9 cellular contexts compared by ENCODE assay signal in genomic region chr17:62705781-62706597, GRCh38.
DNase-seq lines count a peak whose midpoint lies in the region; ATAC-seq and TF ChIP-seq lines count a peak whose summit lies in the region.
"Had no signal": no experiment of that assay in that cellular context is flagged by ENCODE, and none has a peak within 500 bp of the region (broad histone marks: within the 10 kb centered on the region; RNA-seq: fewer than 3 reads in every experiment).

No MANE protein-coding gene starts in this region.

- CTCF ChIA-PET in AG04450 (lab: Charles Lee), result interaction anchor here (1.3 to 1.8 kb wide), 2 partner anchors 262 to 701 kb away, joined by 4 to 6 read pairs; no protein-coding TSS in a partner anchor

- H3K36me3 Mint-ChIP-seq in naive B cell, result no peaks in the 10 kb centered on the region

- H3K27ac Mint-ChIP-seq in naive B cell, result no peak overlapping the region

- peaks cover 0 to 7% (median 3%) of the 10 kb centered on the region in 3 donors for H3K4me1 Mint-ChIP-seq in naive B cell

- intact Hi-C loops in esophagus squamous epithelium (cut with DNase I), result loop anchor here (5.0 kb wide), 1 partner anchor 261 kb away; the partner anchor contains the start of gene TANC2

- no peak overlapping the region for H3K27ac ChIP-seq in AG04450 (ENCODE audit: low read depth, low read length)
- peak overlapping the region; percentile 66 to 91 (median 85) for H3K27ac ChIP-seq in esophagus squamous epithelium
- H3K27ac ChIP-seq: SJSA1 had no signal

- peak overlapping the region in 5 of 8 donors; percentile 52 to 92 (median 87) for H3K4me3 Mint-ChIP-seq in naive B cell

- WGBS in esophagus squamous epithelium, 2 donors, result 40 to 50% methylated on average over 7 to 10 of the region's 14 CpGs

- no peaks in the 10 kb centered on the region for H3K9me3 Mint-ChIP-seq in naive B cell

- H3K4me1 ChIP-seq in esophagus squamous epithelium, result peaks cover 5 to 45% (median 21%) of the 10 kb centered on the region in 3 donors

- H3K27me3 Mint-ChIP-seq in naive B cell, result peaks cover 0 to 9% (median 9%) of the 10 kb centered on the region in 3 donors

- H3K9me3 ChIP-seq in AG04450 (ENCODE audit: control insufficient read depth, insufficient read depth, low read length), result peaks cover 22% of the 10 kb centered on the region
- H3K9me3 ChIP-seq in esophagus squamous epithelium, result peaks cover 0 to 9% (median 7%) of the 10 kb centered on the region in 3 donors

- POLR2A ChIA-PET in AG04450 (lab: Yijun Ruan, JAX), result interaction anchor here (0.8 kb wide), 1 partner anchor 119 kb away, joined by 3 read pairs; no protein-coding TSS in a partner anchor

- H3K36me3 ChIP-seq in esophagus squamous epithelium, result no peaks in the 10 kb centered on the region

- TF ChIP-seq POLR2A in esophagus squamous epithelium (IDR thresholded peaks at IDR 0.05), result no peak

- H3K27me3 ChIP-seq in AG04450 (ENCODE audit: control insufficient read depth, insufficient read depth, low read length) (no peaks in the 10 kb centered on the region), esophagus squamous epithelium (peaks cover 0 to 7% (median 0%) of the 10 kb centered on the region in 4 donors)
- H3K27me3 ChIP-seq: SJSA1 had no signal

- H3K4me3 ChIP-seq in AG04450 (ENCODE audit: low read depth, low read length) (peak overlapping the region; percentile 39), esophagus squamous epithelium (peak overlapping the region in 2 of 4 donors; percentile 53 to 91)
- H3K4me3 ChIP-seq: SJSA1 had no signal

- TF ChIP-seq CTCF in AG04450 (IDR thresholded peaks at IDR 0.05; ENCODE audit: low read depth, low read length) (no peak), esophagus squamous epithelium (IDR thresholded peaks at IDR 0.05) (no peak)

- ATAC-seq in naive B cell (ENCODE audit: low read depth in 2 of 2), result no peak
- ATAC-seq in HG02763 (IDR thresholded peaks at IDR 0.05; ENCODE audit: unreplicated experiment), result no peak

- DNase-seq in AG04450 (ENCODE audit: low read depth, low spot score), result no peak
- peak; percentile 47 for DNase-seq in NCI-H2196 (lab: John Stamatoyannopoulos, UW; ENCODE audit: unreplicated experiment)
- DNase-seq in esophagus squamous epithelium (lab: John Stamatoyannopoulos, UW), result no peak
- no peak for DNase-seq in naive B cell
- DNase-seq in COR-L47 (lab: John Stamatoyannopoulos, UW), result no peak
- no peak for DNase-seq in NOMO-1 treated with DMSO at 0.1 percent for 48 hours (lab: John Stamatoyannopoulos, UW; ENCODE audit: unreplicated experiment)
- DNase-seq in AG20443 (ENCODE audit: low spot score), result no peak
